Comparison of ENCODE assay signal across 6 cellular contexts in the genomic region with DNA sequence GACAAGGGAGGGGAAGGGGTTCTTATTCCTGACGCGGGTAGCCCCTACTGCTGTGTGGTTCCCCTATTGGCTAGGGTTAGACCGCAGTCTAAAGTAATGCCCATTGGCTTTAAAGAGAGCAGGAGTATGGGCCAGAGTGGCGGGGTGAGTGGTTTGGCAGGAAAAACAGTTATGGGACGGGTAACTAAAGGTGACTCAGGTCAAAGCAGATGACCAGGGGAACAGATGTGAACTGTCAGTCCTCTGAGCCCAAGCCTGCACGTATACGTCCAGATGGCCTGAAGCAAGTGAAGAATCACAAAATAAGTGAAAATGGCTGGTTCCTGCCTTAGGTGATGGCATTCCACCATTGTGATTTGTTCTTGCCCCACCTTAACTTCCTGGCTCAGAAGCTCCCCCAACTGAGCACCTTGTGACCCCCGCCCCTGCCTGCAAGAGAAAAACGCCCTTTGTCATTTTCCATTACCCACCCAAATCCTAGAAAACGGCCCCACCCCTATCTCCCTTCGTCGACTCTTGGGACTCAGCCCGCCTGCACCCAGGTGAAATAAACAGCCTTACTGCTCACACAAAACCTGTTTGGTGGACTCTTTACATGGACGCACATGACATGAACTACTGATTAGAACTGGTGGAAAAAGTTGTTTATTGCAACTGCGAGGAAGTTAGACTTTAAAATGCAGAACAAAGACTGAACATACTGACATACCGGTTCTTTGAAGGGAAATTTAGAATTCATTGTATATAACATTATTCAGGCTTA. TPM values are rescaled to one million over a fixed set of nuclear protein-coding genes. Genes with fewer than 3 reads are reported as not detected.
DNase-seq lines count a peak whose midpoint lies in the region; ATAC-seq lines count a peak whose summit lies in the region.

No MANE protein-coding gene starts in this region.

- H3K27ac Mint-ChIP-seq in activated CD4-positive, alpha-beta memory T cell treated with anti-CD3 and anti-CD28 coated beads for 36 hours: peak overlapping the region; percentile 49

- no peaks in the 10 kb centered on the region for H3K27me3 ChIP-seq in H7 (ENCODE audit: control insufficient read depth, insufficient read depth, low read length)

- peak overlapping the region; percentile 71 for H3K4me3 ChIP-seq in H7 (ENCODE audit: insufficient read depth, low read depth, low read length)

- no peaks in the 10 kb centered on the region for H3K36me3 Mint-ChIP-seq in activated CD4-positive, alpha-beta memory T cell treated with anti-CD3 and anti-CD28 coated beads for 36 hours

- intact Hi-C loops in activated CD4-positive, alpha-beta memory T cell treated with anti-CD3 and anti-CD28 coated beads for 36 hours (cut with micrococcal nuclease): loop anchor here (2.0 kb wide), 1 partner anchor 40 kb away; no protein-coding TSS in a partner anchor

- ATAC-seq in GM19351 (IDR thresholded peaks at IDR 0.05; ENCODE audit: unreplicated experiment): no peak

- H3K4me1 Mint-ChIP-seq in activated CD4-positive, alpha-beta memory T cell treated with anti-CD3 and anti-CD28 coated beads for 36 hours (ENCODE audit: low read depth): peaks cover 26% of the 10 kb centered on the region

- peak; percentile 20 for DNase-seq in H7
- DNase-seq in activated CD4-positive, alpha-beta memory T cell treated with anti-CD3 and anti-CD28 coated beads for 36 hours: peak; percentile 30
- DNase-seq in left kidney (ENCODE audit: low read depth, low spot score): peak; percentile 38
- DNase-seq in mesenteric fat pad (ENCODE audit: low spot score): no peak
- no peak for DNase-seq in NCI-H1694 (lab: John Stamatoyannopoulos, UW)

- no peaks in the 10 kb centered on the region for H3K9me3 Mint-ChIP-seq in activated CD4-positive, alpha-beta memory T cell treated with anti-CD3 and anti-CD28 coated beads for 36 hours

- CTCF ChIA-PET in activated CD4-positive, alpha-beta memory T cell treated with anti-CD3 and anti-CD28 coated beads for 36 hours (lab: Charles Lee): no interaction called here

- peak overlapping the region; percentile 80 for H3K4me3 Mint-ChIP-seq in activated CD4-positive, alpha-beta memory T cell treated with anti-CD3 and anti-CD28 coated beads for 36 hours

- H3K27me3 Mint-ChIP-seq in activated CD4-positive, alpha-beta memory T cell treated with anti-CD3 and anti-CD28 coated beads for 36 hours: peaks cover under 1% of the 10 kb centered on the region

- POLR2A ChIA-PET in activated CD4-positive, alpha-beta memory T cell treated with anti-CD3 and anti-CD28 coated beads for 36 hours (lab: Charles Lee): no interaction called here

- no peaks in the 10 kb centered on the region for H3K36me3 ChIP-seq in H7 (replicated peaks; ENCODE audit: control insufficient read depth, insufficient read depth, low read length)

RNA-seq across cellular contexts. Expression of a gene that starts 0.8 kb away (rescaled TPM):
- total RNA-seq in H7 (2014; rRNA removed; shearing (Covaris generic)): 43.5 and 44.1 TPM in 2 replicates
- total RNA-seq in activated CD4-positive, alpha-beta memory T cell treated with anti-CD3 and anti-CD28 coated beads for 36 hours: 10 to 100 TPM; 35.4 to 36.3 TPM
- 12.6 TPM for total RNA-seq in mesenteric fat pad

RNA-seq across cellular contexts. Expression of a gene that starts 21.3 kb away (rescaled TPM):
- 0.14 and 0.74 TPM in 2 replicates for total RNA-seq in H7 (2014; rRNA removed; shearing (Covaris generic))
- 1 to 10 TPM; 1.2 to 1.7 TPM for total RNA-seq in activated CD4-positive, alpha-beta memory T cell treated with anti-CD3 and anti-CD28 coated beads for 36 hours
- total RNA-seq in mesenteric fat pad: 0.51 TPM

RNA-seq across cellular contexts. Expression of a gene that starts 35.3 kb away (rescaled TPM):
- 32.1 and 37.1 TPM in 2 replicates for total RNA-seq in H7 (2014; rRNA removed; shearing (Covaris generic))
- total RNA-seq in activated CD4-positive, alpha-beta memory T cell treated with anti-CD3 and anti-CD28 coated beads for 36 hours: under 1 TPM; 0.69 to 0.92 TPM
- 41.1 TPM for total RNA-seq in mesenteric fat pad

RNA-seq across cellular contexts. Expression of a gene that starts 41.2 kb away (rescaled TPM):
- total RNA-seq in H7 (2014; rRNA removed; shearing (Covaris generic)): 105 and 113 TPM in 2 replicates
- 10 to 100 TPM; 45.7 to 46.7 TPM for total RNA-seq in activated CD4-positive, alpha-beta memory T cell treated with anti-CD3 and anti-CD28 coated beads for 36 hours
- 26.2 TPM for total RNA-seq in mesenteric fat pad

RNA-seq across cellular contexts. Expression of a gene that starts 49.7 kb away (rescaled TPM):
- 0.67 TPM in 1 of 2 replicates, not detected in the other for total RNA-seq in H7 (2014; rRNA removed; shearing (Covaris generic))
- not detected for total RNA-seq in activated CD4-positive, alpha-beta memory T cell treated with anti-CD3 and anti-CD28 coated beads for 36 hours
- total RNA-seq in mesenteric fat pad: 4.1 TPM

Comparison
In these comparisons a context has a peak if more than half of its experiments do, and no peak if none do; other contexts are left out.
1. DNase-seq: peak in H7 (single experiment), activated CD4-positive, alpha-beta memory T cell treated with anti-CD3 and anti-CD28 coated beads for 36 hours (single experiment) and left kidney (single experiment); none in mesenteric fat pad (single experiment) and NCI-H1694 (single experiment).
2. RNA of a gene that starts 35.3 kb away (total RNA-seq): 41.1 TPM in mesenteric fat pad (single experiment) and 32.1 to 37.1 TPM in H7; 0.69 to 0.92 TPM in activated CD4-positive, alpha-beta memory T cell treated with anti-CD3 and anti-CD28 coated beads for 36 hours; every median in the first group is over 10 times any median in the second.